8 cellular contexts compared by ENCODE assay signal in genomic region chr1:226223786-226224244, GRCh38. TPM values are rescaled to one million over a fixed set of nuclear protein-coding genes. Genes with fewer than 3 reads are reported as not detected.
DNase-seq lines count a peak whose midpoint lies in the region; ATAC-seq, FAIRE-seq and TF ChIP-seq lines count a peak whose summit lies in the region.

No MANE protein-coding gene starts in this region.

- POLR2A ChIA-PET in activated CD4-positive, alpha-beta memory T cell treated with anti-CD3 and anti-CD28 coated beads for 36 hours (lab: Charles Lee): no interaction called here

- H3K27me3 Mint-ChIP-seq in activated CD4-positive, alpha-beta memory T cell treated with anti-CD3 and anti-CD28 coated beads for 36 hours: peaks cover 36% of the 10 kb centered on the region

- FAIRE-seq in small intestine (lab: Jason Lieb, UNC): no peak

- peaks cover 2% of the 10 kb centered on the region for H3K36me3 Mint-ChIP-seq in activated CD4-positive, alpha-beta memory T cell treated with anti-CD3 and anti-CD28 coated beads for 36 hours

- TF ChIP-seq CTCF in heart right ventricle (IDR thresholded peaks at IDR 0.05): no peak

- H3K27ac ChIP-seq in heart right ventricle: no peak overlapping the region
- peak overlapping the region in 1 of 2 donors; percentile 34 for H3K27ac ChIP-seq in small intestine (ENCODE audit: low read depth in 1 of 2, low read length in 1 of 2)

- peaks cover 0 to 38% (median 11%) of the 10 kb centered on the region in 7 donors for H3K27me3 ChIP-seq in heart right ventricle
- H3K27me3 ChIP-seq in small intestine (ENCODE audit: control insufficient read depth in 2 of 2, insufficient read depth in 2 of 2, low read length in 2 of 2): peaks cover 0 to 4% of the 10 kb centered on the region in 2 donors

- CTCF ChIA-PET in activated CD4-positive, alpha-beta memory T cell treated with anti-CD3 and anti-CD28 coated beads for 36 hours (lab: Charles Lee): interaction anchor here (1.0 to 1.5 kb wide), 2 partner anchors 98 to 110 kb away, joined by 4 read pairs; no protein-coding TSS in a partner anchor

- H3K4me1 ChIP-seq in heart right ventricle: peaks cover 0 to 10% (median 4%) of the 10 kb centered on the region in 9 donors
- no peaks in the 10 kb centered on the region for H3K4me1 ChIP-seq in small intestine (ENCODE audit: control insufficient read depth in 2 of 2, insufficient read depth in 1 of 2, low read depth in 1 of 2, low read length in 1 of 2)

- H3K4me3 ChIP-seq in heart right ventricle (peak overlapping the region in 9 of 10 donors; percentile 40 to 57 (median 55)), small intestine (ENCODE audit: low read depth in 1 of 2, low read length in 2 of 2) (peak overlapping the region; percentile 13 to 45)

- peak overlapping the region; percentile 69 for H3K4me3 Mint-ChIP-seq in activated CD4-positive, alpha-beta memory T cell treated with anti-CD3 and anti-CD28 coated beads for 36 hours

- H3K9me3 ChIP-seq in heart right ventricle: no peaks in the 10 kb centered on the region
- no peaks in the 10 kb centered on the region for H3K9me3 ChIP-seq in small intestine (ENCODE audit: control insufficient read depth, low read depth)

- intact Hi-C loops in activated CD4-positive, alpha-beta memory T cell treated with anti-CD3 and anti-CD28 coated beads for 36 hours (cut with micrococcal nuclease): no loop called here
- intact Hi-C loops in heart right ventricle (cut with DNase I): loop anchor here in 1 of 10 donors (5.0 kb wide), 1 partner anchor 98 kb away; no protein-coding TSS in a partner anchor

- H3K9me3 Mint-ChIP-seq in activated CD4-positive, alpha-beta memory T cell treated with anti-CD3 and anti-CD28 coated beads for 36 hours: no peaks in the 10 kb centered on the region

- H3K27ac Mint-ChIP-seq in activated CD4-positive, alpha-beta memory T cell treated with anti-CD3 and anti-CD28 coated beads for 36 hours: no peak overlapping the region

- H3K36me3 ChIP-seq in heart right ventricle: no peaks in the 10 kb centered on the region
- H3K36me3 ChIP-seq in small intestine (ENCODE audit: control insufficient read depth in 2 of 2, insufficient read depth in 2 of 2, low read length in 2 of 2): no peaks in the 10 kb centered on the region

- peaks cover 6% of the 10 kb centered on the region for H3K4me1 Mint-ChIP-seq in activated CD4-positive, alpha-beta memory T cell treated with anti-CD3 and anti-CD28 coated beads for 36 hours (ENCODE audit: low read depth)

- ATAC-seq in GM19351 (IDR thresholded peaks at IDR 0.05; ENCODE audit: unreplicated experiment) (peak; percentile 79), HG03354 (IDR thresholded peaks at IDR 0.05; ENCODE audit: poor library complexity, severe bottlenecking, unreplicated experiment) (peak; percentile 72), heart right ventricle (peak in 4 of 8 donors; percentile 33 to 45 (median 39))

- WGBS in heart right ventricle, 2 donors: 1% methylated on average over 35 to 55 of the region's 55 CpGs
- WGBS in small intestine, 3 donors: 1 to 3% (median 2%) methylated on average over 34 to 55 of the region's 55 CpGs

- DNase-seq in EH (ENCODE audit: low read depth) (peak; percentile 7), heart right ventricle (no peak), small intestine (peak; percentile 55), hippocampal formation (lab: John Stamatoyannopoulos, UW) (no peak), HCEC 1CT (no peak)
- DNase-seq in activated CD4-positive, alpha-beta memory T cell treated with anti-CD3 and anti-CD28 coated beads for 36 hours: peak; percentile 24

RNA-seq across cellular contexts. Expression of gene MIXL1, which starts 0.4 kb away (rescaled TPM):
- not detected for total RNA-seq in activated CD4-positive, alpha-beta memory T cell treated with anti-CD3 and anti-CD28 coated beads for 36 hours
- total RNA-seq in heart right ventricle: under 1 TPM in 3 of 10 donors, not detected in 7; 0.28 to 0.37 (median 0.32) TPM
- polyA plus RNA-seq in heart right ventricle (under 1 TPM in 1 of 2 donors, not detected in 1; 0.01 TPM), small intestine (1 to 10 TPM in 1 of 3 donors, under 1 TPM in 1, not detected in 1; 0.15 to 1.1 TPM)

RNA-seq across cellular contexts. Expression of gene ACBD3, which starts 37.3 kb away (rescaled TPM):
- total RNA-seq in activated CD4-positive, alpha-beta memory T cell treated with anti-CD3 and anti-CD28 coated beads for 36 hours: 10 to 100 TPM; 18.7 to 20.7 TPM
- total RNA-seq in heart right ventricle: 10 to 100 TPM; 25.3 to 39.1 (median 34.3) TPM
- 10 to 100 TPM in 1 of 2 donors, 1 to 10 TPM in 1; 9.3 to 11.3 TPM for polyA plus RNA-seq in heart right ventricle
- 10 to 100 TPM; 16.1 to 28.6 (median 18.1) TPM for polyA plus RNA-seq in small intestine

Comparison
In these comparisons a context has a peak if more than half of its experiments do, and no peak if none do; other contexts are left out.
1. DNase-seq: peak in EH (single experiment), activated CD4-positive, alpha-beta memory T cell treated with anti-CD3 and anti-CD28 coated beads for 36 hours (single experiment) and small intestine (single experiment); none in heart right ventricle (0 of 2), hippocampal formation (0 of 2) and HCEC 1CT (single experiment).